ENCODE assay signal across 8 cellular contexts in genomic region chr5:71447218-71447808, GRCh38. TPM values are rescaled to one million over a fixed set of nuclear protein-coding genes. Genes with fewer than 3 reads are reported as not detected.
DNase-seq lines count a peak whose midpoint lies in the region; ATAC-seq and TF ChIP-seq lines count a peak whose summit lies in the region.
"Not testable (repeated sequence)": the region's sequence is repeated elsewhere in the genome, so short reads cannot be mapped to it uniquely, and the experiment has no call there.

No MANE protein-coding gene starts in this region.

- peak overlapping the region in 4 of 10 donors; percentile 14 to 46 (median 37) for H3K4me3 Mint-ChIP-seq in naive thymus-derived CD4-positive, alpha-beta T cell
- not testable (repeated sequence) for H3K4me3 Mint-ChIP-seq in stimulated activated naive CD8-positive, alpha-beta T cell treated with anti-CD3 and anti-CD28 coated beads, Interleukin-15, amount 100 ng/mL, for 72 hours

- H3K4me1 ChIP-seq in Loucy (ENCODE audit: insufficient read depth, low read length, poor library complexity, severe bottlenecking); naive thymus-derived CD4-positive, alpha-beta T cell (ENCODE audit: control insufficient read depth in 2 of 2, insufficient read depth in 2 of 2, low read length in 2 of 2): not testable (repeated sequence)

- ATAC-seq in naive thymus-derived CD4-positive, alpha-beta T cell = peak; percentile 96
- peak; percentile 99 for ATAC-seq in stimulated activated naive CD8-positive, alpha-beta T cell treated with anti-CD3 and anti-CD28 coated beads, Interleukin-15, amount 100 ng/mL, for 72 hours

- peak; percentile 40 for DNase-seq in G401 (ENCODE audit: low spot score)
- DNase-seq in H4 (ENCODE audit: low spot score) = peak; percentile 38
- peak; percentile 58 for DNase-seq in RKO (ENCODE audit: low spot score)
- DNase-seq in activated T-cell treated with anti-CD3 and anti-CD28 coated beads for 4 hours = peak; percentile 27
- peak; percentile 57 to 58 for DNase-seq in erythroblast (lab: John Stamatoyannopoulos, UW)
- peak in 8 of 9 donors; percentile 36 to 60 (median 54) for DNase-seq in naive thymus-derived CD4-positive, alpha-beta T cell
- DNase-seq in stimulated activated naive CD8-positive, alpha-beta T cell treated with anti-CD3 and anti-CD28 coated beads, Interleukin-15, amount 100 ng/mL, for 72 hours = peak; percentile 34 to 61

- in situ Hi-C loops in G401 (cut with HindIII; ENCODE audit: low sequenced_read_pairs) = not testable (repeated sequence)

- not testable (repeated sequence) for H3K27ac ChIP-seq in naive thymus-derived CD4-positive, alpha-beta T cell (ENCODE audit: low read depth, low read length)

- TF ChIP-seq CTCF in Loucy (conservative IDR thresholded peaks at IDR 0.05; ENCODE audit: low read length) = peak; percentile 48

- H3K9me3 ChIP-seq in Loucy (ENCODE audit: insufficient read depth, low read depth, low read length); naive thymus-derived CD4-positive, alpha-beta T cell (ENCODE audit: control insufficient read depth in 2 of 3, low read length in 3 of 3): not testable (repeated sequence)

- H3F3A ChIP-seq in Loucy (ENCODE audit: low read depth) = not testable (repeated sequence)

- H3K4me3 ChIP-seq in Loucy (ENCODE audit: low read length, poor library complexity, severe bottlenecking); naive thymus-derived CD4-positive, alpha-beta T cell (ENCODE audit: low read length): not testable (repeated sequence)

- intact Hi-C loops in naive thymus-derived CD4-positive, alpha-beta T cell (cut with micrococcal nuclease) = loop anchor here in 1 of 2 donors (1.0 kb wide), 1 partner anchor 8 kb away; the partner anchor contains the start of gene BDP1

- not testable (repeated sequence) for TF ChIP-seq POLR2A in erythroblast (IDR thresholded peaks at IDR 0.05; ENCODE audit: low read length)

- H3K27me3 ChIP-seq in Loucy (ENCODE audit: insufficient read depth, low read length, poor library complexity, severe bottlenecking); naive thymus-derived CD4-positive, alpha-beta T cell (ENCODE audit: control insufficient read depth in 2 of 2, insufficient read depth in 2 of 2, low read length in 2 of 2): not testable (repeated sequence)

- H3K4me2 ChIP-seq in Loucy (ENCODE audit: low read depth, low read length, poor library complexity, severe bottlenecking) = not testable (repeated sequence)

- H3K9ac ChIP-seq in Loucy (ENCODE audit: low read depth, low read length, poor library complexity, severe bottlenecking) = not testable (repeated sequence)

- not testable (repeated sequence) for H3K36me3 Mint-ChIP-seq in naive thymus-derived CD4-positive, alpha-beta T cell

- CTCF ChIA-PET in naive thymus-derived CD4-positive, alpha-beta T cell (lab: Charles Lee) = not testable (repeated sequence)

- POLR2A ChIA-PET in naive thymus-derived CD4-positive, alpha-beta T cell (lab: Charles Lee) = not testable (repeated sequence)

- not testable (repeated sequence) for H3K9me2 ChIP-seq in Loucy (replicated peaks; ENCODE audit: low read depth, low read length)

- not testable (repeated sequence) for H3K36me3 ChIP-seq in Loucy (ENCODE audit: insufficient read depth, low read length); naive thymus-derived CD4-positive, alpha-beta T cell (ENCODE audit: control insufficient read depth in 2 of 3, insufficient read depth in 3 of 3, low read length in 3 of 3)

- H4K20me1 ChIP-seq in Loucy (ENCODE audit: insufficient read depth, low read length, poor library complexity, severe bottlenecking) = not testable (repeated sequence)

- peaks cover 0 to 16% (median 8%) of the 10 kb centered on the region in 7 donors for H3K4me1 Mint-ChIP-seq in naive thymus-derived CD4-positive, alpha-beta T cell
- not testable (repeated sequence) for H3K4me1 Mint-ChIP-seq in stimulated activated naive CD8-positive, alpha-beta T cell treated with anti-CD3 and anti-CD28 coated beads, Interleukin-15, amount 100 ng/mL, for 72 hours

- H3K27ac Mint-ChIP-seq in naive thymus-derived CD4-positive, alpha-beta T cell; stimulated activated naive CD8-positive, alpha-beta T cell treated with anti-CD3 and anti-CD28 coated beads, Interleukin-15, amount 100 ng/mL, for 72 hours: not testable (repeated sequence)

- H2AFZ ChIP-seq in Loucy (ENCODE audit: low read length) = peak overlapping the region; percentile 55; the same call in 1 of the 2 replicates

- H3K27me3 Mint-ChIP-seq in naive thymus-derived CD4-positive, alpha-beta T cell = peaks cover 22 to 43% (median 29%) of the 10 kb centered on the region in 5 donors
- H3K27me3 Mint-ChIP-seq in stimulated activated naive CD8-positive, alpha-beta T cell treated with anti-CD3 and anti-CD28 coated beads, Interleukin-15, amount 100 ng/mL, for 72 hours = peaks cover 31% of the 10 kb centered on the region

- H3K79me2 ChIP-seq in Loucy (ENCODE audit: insufficient read depth, low read length) = not testable (repeated sequence)

- H3K9me3 Mint-ChIP-seq in naive thymus-derived CD4-positive, alpha-beta T cell; stimulated activated naive CD8-positive, alpha-beta T cell treated with anti-CD3 and anti-CD28 coated beads, Interleukin-15, amount 100 ng/mL, for 72 hours: not testable (repeated sequence)

RNA-seq across cellular contexts. Expression of gene BDP1, which starts 8.1 kb away (rescaled TPM):
- 13.0 and 21.4 TPM in 2 replicates for total RNA-seq in G401 (2014; rRNA removed; shearing (Covaris generic))
- total RNA-seq in H4 (2014; rRNA removed; shearing (Covaris generic)) = 8.0 and 11.1 TPM in 2 replicates
- total RNA-seq in naive thymus-derived CD4-positive, alpha-beta T cell = 10 to 100 TPM; 35.3 to 48.7 (median 38.1) TPM
- 10 to 100 TPM in 1 of 2 donors, 1 to 10 TPM in 1; 8.9 to 16.5 TPM for polyA plus RNA-seq in naive thymus-derived CD4-positive, alpha-beta T cell
